ENCODE assay signal across 18 cellular contexts in genomic region chr11:117759305-117759704, GRCh38. TPM values are rescaled to one million over a fixed set of nuclear protein-coding genes. Genes with fewer than 3 reads are reported as not detected.
DNase-seq lines count a peak whose midpoint lies in the region; TF ChIP-seq lines count a peak whose summit lies in the region.
"Had no signal": no experiment of that assay in that cellular context is flagged by ENCODE, and none has a peak within 500 bp of the region (broad histone marks: within the 10 kb centered on the region; RNA-seq: fewer than 3 reads in every experiment).

No MANE protein-coding gene starts in this region.

- no peaks in the 10 kb centered on the region for H3K27me3 ChIP-seq in SJCRH30
- H3K27me3 ChIP-seq in neural progenitor cell = no peaks in the 10 kb centered on the region
- H3K27me3 ChIP-seq in stomach = peaks cover 0 to 15% (median 0%) of the 10 kb centered on the region in 3 donors

- no peak for TF ChIP-seq EP300 in stomach (IDR thresholded peaks at IDR 0.05)

- H4K20me1 ChIP-seq in neural progenitor cell (ENCODE audit: low read depth) = no peaks in the 10 kb centered on the region

- H3K4me3 ChIP-seq in SJCRH30 (no peak overlapping the region), neural progenitor cell (no peak overlapping the region), stomach (no peak overlapping the region)

- no peaks in the 10 kb centered on the region for H3K4me1 ChIP-seq in SJCRH30
- peaks cover 7% of the 10 kb centered on the region for H3K4me1 ChIP-seq in neural progenitor cell
- no peaks in the 10 kb centered on the region for H3K4me1 ChIP-seq in stomach

- H3K4me3 Mint-ChIP-seq in neural progenitor cell = no peak overlapping the region
- H3K4me3 Mint-ChIP-seq: B cell; CD4-positive, alpha-beta T cell had no signal

- H3K4me2 ChIP-seq in neural progenitor cell = peak overlapping the region; percentile 22

- H3K27me3 Mint-ChIP-seq in neural progenitor cell (ENCODE audit: insufficient read depth, low read depth) = peaks cover 10% of the 10 kb centered on the region

- H3K36me3 ChIP-seq in SJCRH30 (no peaks in the 10 kb centered on the region), neural progenitor cell (no peaks in the 10 kb centered on the region), stomach (no peaks in the 10 kb centered on the region)

- H3K9ac ChIP-seq in neural progenitor cell = no peak overlapping the region

- no peak overlapping the region for H2AFZ ChIP-seq in neural progenitor cell (replicated peaks)

- no peaks in the 10 kb centered on the region for H3F3A ChIP-seq in neural progenitor cell (ENCODE audit: low read depth)

- TF ChIP-seq POLR2A in stomach (IDR thresholded peaks at IDR 0.05) = no peak

- peak overlapping the region; percentile 74 for H3K27ac Mint-ChIP-seq in neural progenitor cell
- H3K27ac Mint-ChIP-seq: B cell; CD4-positive, alpha-beta T cell had no signal

- TF ChIP-seq CTCF in neural progenitor cell (IDR thresholded peaks at IDR 0.05) (no peak), stomach (IDR thresholded peaks at IDR 0.05) (no peak)

- no peaks in the 10 kb centered on the region for H3K9me3 ChIP-seq in SJCRH30 (replicated peaks)
- no peaks in the 10 kb centered on the region for H3K9me3 ChIP-seq in neural progenitor cell (ENCODE audit: low read depth)
- no peaks in the 10 kb centered on the region for H3K9me3 ChIP-seq in stomach

- no peaks in the 10 kb centered on the region for H3K79me2 ChIP-seq in neural progenitor cell (ENCODE audit: low read depth)

- 43 to 80% (median 57%) methylated on average over 8 of the region's 8 CpGs for WGBS in stomach, 5 donors

- no peaks in the 10 kb centered on the region for H3K36me3 Mint-ChIP-seq in neural progenitor cell

- peak; percentile 8 to 85 (median 57) for DNase-seq in NCI-H1417 (lab: John Stamatoyannopoulos, UW)
- no peak for DNase-seq in NCI-H1417 treated with DMSO at 0.1 percent for 48 hours (lab: John Stamatoyannopoulos, UW)
- peak; percentile 59 for DNase-seq in NCI-H2107 (lab: John Stamatoyannopoulos, UW)
- DNase-seq in SJCRH30 = peak; percentile 46 to 63
- DNase-seq in neural progenitor cell (ENCODE audit: low spot score) = no peak
- no peak for DNase-seq in stomach
- DNase-seq in stimulated activated naive CD4-positive, alpha-beta T cell (lab: John Stamatoyannopoulos, UW) = no peak
- DNase-seq in superior temporal gyrus (ENCODE audit: extremely low spot score) = no peak
- DNase-seq: CD4-positive, alpha-beta T cell; DMS79; NCI-H1436; NCI-H2081 treated with DMSO at 0.1 percent for 48 hours; NCI-H524 treated with DMSO at 0.1 percent for 48 hours had no signal

- no peak overlapping the region for H3K27ac ChIP-seq in SJCRH30
- no peak overlapping the region for H3K27ac ChIP-seq in neural progenitor cell
- H3K27ac ChIP-seq in stomach = no peak overlapping the region
- H3K27ac ChIP-seq: 22Rv1, RWPE1 had no signal

- no peaks in the 10 kb centered on the region for H3K9me3 Mint-ChIP-seq in neural progenitor cell
- H3K9me3 Mint-ChIP-seq: CD4-positive, alpha-beta T cell had no signal

- peaks cover 21% of the 10 kb centered on the region for H3K4me1 Mint-ChIP-seq in neural progenitor cell
- H3K4me1 Mint-ChIP-seq: B cell had no signal

- intact Hi-C loops in stomach (cut with DNase I; ENCODE audit: low total_unique reads) = no loop called here

RNA-seq across cellular contexts. Expression of gene DSCAML1, which starts 37.7 kb away (rescaled TPM):
- total RNA-seq in SJCRH30 (2014; rRNA removed; shearing (Covaris generic)) = not detected in 2 replicates
- total RNA-seq in neural progenitor cell (ENCODE audit: low replicate concordance) = 0.06 TPM in 2 replicates
- total RNA-seq in stomach = 1 to 10 TPM in 2 of 5 donors, under 1 TPM in 3; 0.14 to 2.9 (median 0.45) TPM
- under 1 TPM; 0.08 to 0.75 (median 0.46) TPM for polyA plus RNA-seq in stomach
- total RNA-seq: G401 had no signal
- polyA plus RNA-seq: AG04450 had no signal

Comparison
In these comparisons a context has a peak if more than half of its experiments do, and no peak if none do; other contexts are left out.
1. DNase-seq: peak in NCI-H1417 (3 of 3), NCI-H2107 (single experiment) and SJCRH30 (2 of 2); none in NCI-H1417 treated with DMSO at 0.1 percent for 48 hours (single experiment), neural progenitor cell (single experiment), stomach (single experiment), stimulated activated naive CD4-positive, alpha-beta T cell (0 of 6) and superior temporal gyrus (single experiment).